ENCODE assay signal across 15 cellular contexts in genomic region chr11:17762309-17762974, GRCh38. TPM values are rescaled to one million over a fixed set of nuclear protein-coding genes. Genes with fewer than 3 reads are reported as not detected.
DNase-seq lines count a peak whose midpoint lies in the region; ATAC-seq, FAIRE-seq and TF ChIP-seq lines count a peak whose summit lies in the region.
"Had no signal": no experiment of that assay in that cellular context is flagged by ENCODE, and none has a peak within 500 bp of the region (broad histone marks: within the 10 kb centered on the region; RNA-seq: fewer than 3 reads in every experiment).

No MANE protein-coding gene starts in this region.

- POLR2A ChIA-PET in CD4-positive, alpha-beta memory T cell (lab: Charles Lee; ENCODE audit: partially characterized antibody) = no interaction called here

- intact Hi-C loops in CD4-positive, alpha-beta memory T cell (cut with micrococcal nuclease) = no loop called here

- H3K9me3 ChIP-seq in CD4-positive, alpha-beta memory T cell (ENCODE audit: control insufficient read depth in 1 of 2, low read length in 2 of 2) = no peaks in the 10 kb centered on the region
- H3K9me3 ChIP-seq: Peyer's patch, uterus had no signal

- ATAC-seq in GM19035 (IDR thresholded peaks at IDR 0.05; ENCODE audit: unreplicated experiment) (peak; percentile 61), HG03280 (IDR thresholded peaks at IDR 0.05; ENCODE audit: unreplicated experiment) (peak; percentile 77), HG02588 (IDR thresholded peaks at IDR 0.05; ENCODE audit: unreplicated experiment) (no peak), GM21786 (IDR thresholded peaks at IDR 0.05; ENCODE audit: unreplicated experiment) (no peak)
- ATAC-seq: left lung had no signal

- no peak overlapping the region for H3K4me3 Mint-ChIP-seq in CD4-positive, alpha-beta memory T cell
- H3K4me3 Mint-ChIP-seq: neural crest cell had no signal

- H3K27me3 Mint-ChIP-seq in CD4-positive, alpha-beta memory T cell = peaks cover 2 to 4% of the 10 kb centered on the region in 2 donors

- no peaks in the 10 kb centered on the region for H3K27me3 ChIP-seq in CD4-positive, alpha-beta memory T cell (ENCODE audit: insufficient read depth, low read length)
- H3K27me3 ChIP-seq: left lung, Peyer's patch, uterus had no signal

- 0 out of 2 replicates have a peak, but pooled peaks have one; percentile 9 for TF ChIP-seq CTCF in C4-2B (conservative IDR thresholded peaks at IDR 0.05)

- H3K36me3 Mint-ChIP-seq in CD4-positive, alpha-beta memory T cell = no peaks in the 10 kb centered on the region

- no peaks in the 10 kb centered on the region for H3K36me3 ChIP-seq in CD4-positive, alpha-beta memory T cell (ENCODE audit: insufficient read depth, low read length)
- H3K36me3 ChIP-seq: left lung, Peyer's patch, spleen, uterus had no signal

- DNase-seq in RCC 7860 (ENCODE audit: low spot score) = peak; percentile 9
- no peak for DNase-seq in stimulated activated CD4-positive, alpha-beta T cell treated with anti-CD3 and anti-CD28 coated beads, Interleukin-4, amount 100 ng/mL, for 1 hour
- no peak for DNase-seq in CD4-positive, alpha-beta memory T cell
- DNase-seq: effector memory CD4-positive, alpha-beta T cell; Peyer's patch; spleen; uterus had no signal

- no peak overlapping the region for H3K27ac Mint-ChIP-seq in CD4-positive, alpha-beta memory T cell

- H3K9me3 Mint-ChIP-seq in CD4-positive, alpha-beta memory T cell = no peaks in the 10 kb centered on the region

- H3K4me1 ChIP-seq in CD4-positive, alpha-beta memory T cell (ENCODE audit: insufficient read depth, low read length) = no peaks in the 10 kb centered on the region
- H3K4me1 ChIP-seq: left lung, Peyer's patch, spleen, uterus had no signal

- H3K4me3 ChIP-seq in CD4-positive, alpha-beta memory T cell (ENCODE audit: low read length in 2 of 2) = no peak overlapping the region
- H3K4me3 ChIP-seq: left lung, Peyer's patch, spleen, uterus had no signal

- no peak for FAIRE-seq in RCC 7860 (lab: Jason Lieb, UNC)

- H3K27ac ChIP-seq in C4-2B = no peak overlapping the region
- H3K27ac ChIP-seq in CD4-positive, alpha-beta memory T cell (ENCODE audit: low read depth, low read length) = no peak overlapping the region
- H3K27ac ChIP-seq: left lung, Peyer's patch, spleen, uterus had no signal

- CTCF ChIA-PET in CD4-positive, alpha-beta memory T cell (lab: Charles Lee; ENCODE audit: partially characterized antibody) = no interaction called here

- H3K4me1 Mint-ChIP-seq in CD4-positive, alpha-beta memory T cell = no peaks in the 10 kb centered on the region

RNA-seq across cellular contexts. Expression of gene KCNC1, which starts 27.9 kb away (rescaled TPM):
- total RNA-seq in CD4-positive, alpha-beta memory T cell = not detected
- under 1 TPM in 1 of 2 donors, not detected in 1; 0.23 TPM for polyA plus RNA-seq in CD4-positive, alpha-beta memory T cell
- total RNA-seq: left lung, spleen had no signal
- polyA plus RNA-seq: spleen had no signal

RNA-seq across cellular contexts. Expression of gene MYOD1, which starts 43.1 kb away (rescaled TPM):
- not detected for total RNA-seq in CD4-positive, alpha-beta memory T cell
- not detected for polyA plus RNA-seq in CD4-positive, alpha-beta memory T cell
- total RNA-seq: Daoy, left lung, neural crest cell, Peyer's patch, spleen, uterus had no signal

Comparison
In these comparisons a context has a peak if more than half of its experiments do, and no peak if none do; other contexts are left out.
1. ATAC-seq: peak in GM19035 (single experiment) and HG03280 (single experiment); none in HG02588 (single experiment) and GM21786 (single experiment).